In the genomic region with DNA sequence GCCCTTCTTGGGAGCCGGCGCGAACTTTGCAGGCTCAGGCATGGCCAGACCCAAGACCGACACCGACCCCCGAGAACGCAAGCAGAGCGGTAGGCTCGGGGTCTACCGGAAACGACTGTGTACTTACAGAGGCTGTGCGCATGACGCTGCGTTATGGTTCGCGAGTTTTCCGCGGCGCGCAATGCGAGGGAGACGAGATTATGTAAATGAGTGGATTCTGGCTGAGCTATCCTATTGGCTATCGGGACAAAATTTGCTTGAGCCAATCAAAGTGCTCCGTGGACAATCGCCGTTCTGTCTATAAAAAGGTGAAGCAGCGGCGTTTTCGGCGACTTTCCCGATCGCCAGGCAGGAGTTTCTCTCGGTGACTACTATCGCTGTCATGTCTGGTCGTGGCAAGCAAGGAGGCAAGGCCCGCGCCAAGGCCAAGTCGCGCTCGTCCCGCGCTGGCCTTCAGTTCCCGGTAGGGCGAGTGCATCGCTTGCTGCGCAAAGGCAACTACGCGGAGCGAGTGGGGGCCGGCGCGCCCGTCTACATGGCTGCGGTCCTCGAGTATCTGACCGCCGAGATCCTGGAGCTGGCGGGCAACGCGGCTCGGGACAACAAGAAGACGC, we compare ENCODE assay signal across 8 cellular contexts. TPM values are rescaled to one million over a fixed set of nuclear protein-coding genes. Genes with fewer than 3 reads are reported as not detected.
DNase-seq lines count a peak whose midpoint lies in the region; ATAC-seq, FAIRE-seq and TF ChIP-seq lines count a peak whose summit lies in the region.
"Not testable (repeated sequence)": the region's sequence is repeated elsewhere in the genome, so short reads cannot be mapped to it uniquely, and the experiment has no call there.

No MANE protein-coding gene starts in this region.

- not testable (repeated sequence) for H3K27ac Mint-ChIP-seq in effector memory CD8-positive, alpha-beta T cell

- BruUV-seq in A673 (replicated peaks; lab: Mats Ljungman, UMichigan), result TSS peak; percentile 51

- H3K4me3 ChIP-seq in A673 (ENCODE audit: low read depth, low read length, poor library complexity, severe bottlenecking); mucosa of descending colon: not testable (repeated sequence)

- H3K27ac ChIP-seq in A673 (ENCODE audit: low read depth, low read length, poor library complexity, severe bottlenecking), result not testable (repeated sequence)

- not testable (repeated sequence) for H3K9me3 ChIP-seq in A673 (ENCODE audit: low read depth, low read length, poor library complexity, severe bottlenecking); mucosa of descending colon

- ATAC-seq in GM18867 (IDR thresholded peaks at IDR 0.05; ENCODE audit: unreplicated experiment), result peak; percentile 58
- peak; percentile 50 for ATAC-seq in GM21381 (IDR thresholded peaks at IDR 0.05; ENCODE audit: unreplicated experiment)
- ATAC-seq in HG02763 (IDR thresholded peaks at IDR 0.05; ENCODE audit: unreplicated experiment), result peak; percentile 63
- peak; percentile 61 for ATAC-seq in HG03175 (IDR thresholded peaks at IDR 0.05; ENCODE audit: unreplicated experiment)
- peak; percentile 67 for ATAC-seq in effector memory CD8-positive, alpha-beta T cell (replicated peaks)
- peak; percentile 80 for ATAC-seq in mucosa of descending colon

- not testable (repeated sequence) for H3K27me3 Mint-ChIP-seq in effector memory CD8-positive, alpha-beta T cell

- not testable (repeated sequence) for DNase-seq in A673 (ENCODE audit: low spot score); RCC 7860 (ENCODE audit: low spot score); effector memory CD8-positive, alpha-beta T cell; mucosa of descending colon

- not testable (repeated sequence) for H3K4me3 Mint-ChIP-seq in effector memory CD8-positive, alpha-beta T cell

- FAIRE-seq in RCC 7860 (lab: Jason Lieb, UNC), result peak; percentile 77

- intact Hi-C loops in A673 (cut with micrococcal nuclease; ENCODE audit: unreplicated experiment); mucosa of descending colon (cut with DNase I, micrococcal nuclease): not testable (repeated sequence)

- TF ChIP-seq CTCF in A673 (conservative IDR thresholded peaks at IDR 0.05; ENCODE audit: low read depth, low read length); mucosa of descending colon (IDR thresholded peaks at IDR 0.05): not testable (repeated sequence)

- not testable (repeated sequence) for H3K9me3 Mint-ChIP-seq in effector memory CD8-positive, alpha-beta T cell

- CTCF ChIA-PET in A673 (lab: Charles Lee), result not testable (repeated sequence)

- H3K36me3 Mint-ChIP-seq in effector memory CD8-positive, alpha-beta T cell (ENCODE audit: insufficient read depth), result not testable (repeated sequence)

- not testable (repeated sequence) for H3K36me3 ChIP-seq in A673 (ENCODE audit: insufficient read depth, low read length, poor library complexity, severe bottlenecking); mucosa of descending colon (ENCODE audit: low read depth)

- H3K4me1 Mint-ChIP-seq in effector memory CD8-positive, alpha-beta T cell (ENCODE audit: low read depth in 2 of 2), result peaks cover 28 to 34% of the 10 kb centered on the region in 2 donors

- H3K27me3 ChIP-seq in A673 (replicated peaks; ENCODE audit: insufficient read depth, low read depth, low read length, poor library complexity), result not testable (repeated sequence)

- H3K4me1 ChIP-seq in A673 (ENCODE audit: insufficient read depth, low read length, poor library complexity, severe bottlenecking) (peaks cover 15% of the 10 kb centered on the region), mucosa of descending colon (ENCODE audit: low read depth) (peaks cover 11% of the 10 kb centered on the region)

- POLR2A ChIA-PET in A673 (lab: Charles Lee; ENCODE audit: low non-redundant PET), result interaction anchor here (1.4 kb wide), 1 partner anchor 36 kb away, joined by 8 read pairs; a partner anchor contains a TSS

RNA-seq across cellular contexts. Expression of gene BOLA1, which starts 48.5 kb away (rescaled TPM):
- 15.7 and 18.8 TPM in 2 replicates for total RNA-seq in A673 (2021)
- total RNA-seq in mucosa of descending colon, result 10 to 100 TPM; 10.7 to 18.1 (median 13.2) TPM
